In the genomic region with DNA sequence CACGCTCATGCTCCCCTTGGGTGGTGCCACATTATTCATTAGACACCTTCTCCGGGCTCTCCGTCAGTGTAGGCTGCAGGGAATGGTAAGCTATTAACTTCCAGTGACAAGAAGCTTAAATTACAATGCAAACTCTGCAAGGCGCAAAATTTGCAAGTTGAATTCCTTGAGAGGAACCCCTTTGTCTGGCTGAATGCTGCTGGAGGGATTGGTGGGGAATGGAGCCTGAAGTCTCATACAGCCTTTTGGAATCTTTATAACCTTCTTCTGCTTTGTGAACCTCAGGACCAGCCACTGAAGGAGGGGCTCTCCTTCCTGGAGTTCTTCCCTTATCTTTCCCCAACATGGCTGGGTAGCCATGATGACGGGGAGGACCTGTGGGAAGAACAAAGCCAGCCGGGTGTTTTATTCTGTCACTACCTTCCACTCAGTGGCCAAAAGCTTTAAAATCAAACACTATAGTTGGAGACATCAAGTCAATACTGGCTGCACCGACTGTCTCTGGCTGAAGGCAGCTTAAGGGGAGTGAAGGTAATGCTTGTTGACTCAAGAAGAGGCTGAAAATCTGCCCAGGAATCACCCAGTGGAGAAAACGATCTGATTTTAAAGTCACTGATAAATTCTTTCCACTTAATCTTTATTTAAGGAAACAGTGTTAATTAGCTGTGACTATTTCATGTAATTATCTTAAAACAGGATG, we compare ENCODE assay signal across 1 cellular context.
TF ChIP-seq lines count a peak whose summit lies in the region.

No MANE protein-coding gene starts in this region.

TF ChIP-seq in H1, 55 proteins besides CTCF, POLR2A, EP300 and RAD21:
- TF ChIP-seq CBX5 (IDR thresholded peaks at IDR 0.05; ENCODE audit: low read depth, low read length) (no peak), JUND (IDR thresholded peaks at IDR 0.05; ENCODE audit: low read length) (no peak), BCL11A (IDR thresholded peaks at IDR 0.05; ENCODE audit: low read depth in 2 of 2, low read length in 2 of 2) (no peak), BRCA1 (IDR thresholded peaks at IDR 0.05; ENCODE audit: low read depth, low read length) (no peak), CTBP2 (IDR thresholded peaks at IDR 0.05; ENCODE audit: borderline replicate concordance, insufficient read depth, insufficient read length, low read length) (no peak), BACH1 (IDR thresholded peaks at IDR 0.05; ENCODE audit: low read length) (no peak), NANOG (IDR thresholded peaks at IDR 0.05; ENCODE audit: insufficient read depth, low read depth, low read length, poor library complexity, severe bottlenecking) (peak; percentile 85), SIN3A (conservative IDR thresholded peaks at IDR 0.05 in 1 of 2, IDR thresholded peaks at IDR 0.05 in 1 of 2; ENCODE audit: low read depth in 1 of 2, low read length in 2 of 2) (no peak), SIX5 (IDR thresholded peaks at IDR 0.05; ENCODE audit: low read depth, low read length) (no peak), SP1 (IDR thresholded peaks at IDR 0.05; ENCODE audit: low read depth, low read length) (no peak), GTF2F1 (IDR thresholded peaks at IDR 0.05; ENCODE audit: borderline replicate concordance, low read depth, low read length) (no peak), TEAD4 (IDR thresholded peaks at IDR 0.05; ENCODE audit: low read depth, low read length) (peak; percentile 43; the same call in 1 of the 2 replicates), KDM4A (IDR thresholded peaks at IDR 0.05; ENCODE audit: low read depth, low read length, severe bottlenecking) (no peak)
- TF ChIP-seq, protein P1, sequence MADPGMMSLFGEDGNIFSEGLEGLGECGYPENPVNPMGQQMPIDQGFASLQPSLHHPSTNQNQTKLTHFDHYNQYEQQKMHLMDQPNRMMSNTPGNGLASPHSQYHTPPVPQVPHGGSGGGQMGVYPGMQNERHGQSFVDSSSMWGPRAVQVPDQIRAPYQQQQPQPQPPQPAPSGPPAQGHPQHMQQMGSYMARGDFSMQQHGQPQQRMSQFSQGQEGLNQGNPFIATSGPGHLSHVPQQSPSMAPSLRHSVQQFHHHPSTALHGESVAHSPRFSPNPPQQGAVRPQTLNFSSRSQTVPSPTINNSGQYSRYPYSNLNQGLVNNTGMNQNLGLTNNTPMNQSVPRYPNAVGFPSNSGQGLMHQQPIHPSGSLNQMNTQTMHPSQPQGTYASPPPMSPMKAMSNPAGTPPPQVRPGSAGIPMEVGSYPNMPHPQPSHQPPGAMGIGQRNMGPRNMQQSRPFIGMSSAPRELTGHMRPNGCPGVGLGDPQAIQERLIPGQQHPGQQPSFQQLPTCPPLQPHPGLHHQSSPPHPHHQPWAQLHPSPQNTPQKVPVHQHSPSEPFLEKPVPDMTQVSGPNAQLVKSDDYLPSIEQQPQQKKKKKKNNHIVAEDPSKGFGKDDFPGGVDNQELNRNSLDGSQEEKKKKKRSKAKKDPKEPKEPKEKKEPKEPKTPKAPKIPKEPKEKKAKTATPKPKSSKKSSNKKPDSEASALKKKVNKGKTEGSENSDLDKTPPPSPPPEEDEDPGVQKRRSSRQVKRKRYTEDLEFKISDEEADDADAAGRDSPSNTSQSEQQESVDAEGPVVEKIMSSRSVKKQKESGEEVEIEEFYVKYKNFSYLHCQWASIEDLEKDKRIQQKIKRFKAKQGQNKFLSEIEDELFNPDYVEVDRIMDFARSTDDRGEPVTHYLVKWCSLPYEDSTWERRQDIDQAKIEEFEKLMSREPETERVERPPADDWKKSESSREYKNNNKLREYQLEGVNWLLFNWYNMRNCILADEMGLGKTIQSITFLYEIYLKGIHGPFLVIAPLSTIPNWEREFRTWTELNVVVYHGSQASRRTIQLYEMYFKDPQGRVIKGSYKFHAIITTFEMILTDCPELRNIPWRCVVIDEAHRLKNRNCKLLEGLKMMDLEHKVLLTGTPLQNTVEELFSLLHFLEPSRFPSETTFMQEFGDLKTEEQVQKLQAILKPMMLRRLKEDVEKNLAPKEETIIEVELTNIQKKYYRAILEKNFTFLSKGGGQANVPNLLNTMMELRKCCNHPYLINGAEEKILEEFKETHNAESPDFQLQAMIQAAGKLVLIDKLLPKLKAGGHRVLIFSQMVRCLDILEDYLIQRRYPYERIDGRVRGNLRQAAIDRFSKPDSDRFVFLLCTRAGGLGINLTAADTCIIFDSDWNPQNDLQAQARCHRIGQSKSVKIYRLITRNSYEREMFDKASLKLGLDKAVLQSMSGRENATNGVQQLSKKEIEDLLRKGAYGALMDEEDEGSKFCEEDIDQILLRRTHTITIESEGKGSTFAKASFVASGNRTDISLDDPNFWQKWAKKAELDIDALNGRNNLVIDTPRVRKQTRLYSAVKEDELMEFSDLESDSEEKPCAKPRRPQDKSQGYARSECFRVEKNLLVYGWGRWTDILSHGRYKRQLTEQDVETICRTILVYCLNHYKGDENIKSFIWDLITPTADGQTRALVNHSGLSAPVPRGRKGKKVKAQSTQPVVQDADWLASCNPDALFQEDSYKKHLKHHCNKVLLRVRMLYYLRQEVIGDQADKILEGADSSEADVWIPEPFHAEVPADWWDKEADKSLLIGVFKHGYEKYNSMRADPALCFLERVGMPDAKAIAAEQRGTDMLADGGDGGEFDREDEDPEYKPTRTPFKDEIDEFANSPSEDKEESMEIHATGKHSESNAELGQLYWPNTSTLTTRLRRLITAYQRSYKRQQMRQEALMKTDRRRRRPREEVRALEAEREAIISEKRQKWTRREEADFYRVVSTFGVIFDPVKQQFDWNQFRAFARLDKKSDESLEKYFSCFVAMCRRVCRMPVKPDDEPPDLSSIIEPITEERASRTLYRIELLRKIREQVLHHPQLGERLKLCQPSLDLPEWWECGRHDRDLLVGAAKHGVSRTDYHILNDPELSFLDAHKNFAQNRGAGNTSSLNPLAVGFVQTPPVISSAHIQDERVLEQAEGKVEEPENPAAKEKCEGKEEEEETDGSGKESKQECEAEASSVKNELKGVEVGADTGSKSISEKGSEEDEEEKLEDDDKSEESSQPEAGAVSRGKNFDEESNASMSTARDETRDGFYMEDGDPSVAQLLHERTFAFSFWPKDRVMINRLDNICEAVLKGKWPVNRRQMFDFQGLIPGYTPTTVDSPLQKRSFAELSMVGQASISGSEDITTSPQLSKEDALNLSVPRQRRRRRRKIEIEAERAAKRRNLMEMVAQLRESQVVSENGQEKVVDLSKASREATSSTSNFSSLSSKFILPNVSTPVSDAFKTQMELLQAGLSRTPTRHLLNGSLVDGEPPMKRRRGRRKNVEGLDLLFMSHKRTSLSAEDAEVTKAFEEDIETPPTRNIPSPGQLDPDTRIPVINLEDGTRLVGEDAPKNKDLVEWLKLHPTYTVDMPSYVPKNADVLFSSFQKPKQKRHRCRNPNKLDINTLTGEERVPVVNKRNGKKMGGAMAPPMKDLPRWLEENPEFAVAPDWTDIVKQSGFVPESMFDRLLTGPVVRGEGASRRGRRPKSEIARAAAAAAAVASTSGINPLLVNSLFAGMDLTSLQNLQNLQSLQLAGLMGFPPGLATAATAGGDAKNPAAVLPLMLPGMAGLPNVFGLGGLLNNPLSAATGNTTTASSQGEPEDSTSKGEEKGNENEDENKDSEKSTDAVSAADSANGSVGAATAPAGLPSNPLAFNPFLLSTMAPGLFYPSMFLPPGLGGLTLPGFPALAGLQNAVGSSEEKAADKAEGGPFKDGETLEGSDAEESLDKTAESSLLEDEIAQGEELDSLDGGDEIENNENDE (IDR thresholded peaks at IDR 0.05; ENCODE audit: insufficient replicate concordance, low read length) = peak; percentile 47
